ENCODE assay signal across 8 cellular contexts in the genomic region with DNA sequence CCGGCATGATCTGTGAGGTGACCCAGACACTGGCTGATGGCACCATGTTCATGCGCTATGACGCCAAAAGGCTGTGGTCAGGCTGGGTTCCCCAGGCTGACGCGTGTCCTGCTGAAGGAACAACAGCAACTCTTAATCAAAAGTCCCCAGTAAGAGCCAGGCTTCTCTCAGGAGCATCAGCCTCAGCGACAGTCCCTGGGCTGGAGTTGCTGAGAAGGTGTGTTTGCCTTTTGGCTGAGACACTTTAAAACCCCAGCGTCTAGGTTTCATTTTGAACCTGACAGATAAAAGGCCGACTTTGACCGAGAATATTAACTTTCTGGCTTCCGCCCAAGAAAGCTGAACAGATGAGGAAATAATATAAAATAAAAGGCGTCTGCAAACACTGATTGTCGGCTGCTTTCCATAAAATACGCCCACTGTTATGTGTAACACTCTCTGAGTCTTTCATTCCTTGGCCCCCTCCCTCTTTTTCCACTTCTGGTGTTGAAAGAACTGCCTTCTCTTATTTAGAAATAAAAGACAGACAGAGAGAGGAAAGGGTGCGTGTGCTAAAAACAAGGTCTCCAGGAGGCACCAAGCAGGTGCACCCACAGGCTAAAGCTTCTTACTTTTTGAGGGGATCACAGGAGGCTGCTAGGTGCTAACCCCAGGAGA.
DNase-seq lines count a peak whose midpoint lies in the region; ATAC-seq and TF ChIP-seq lines count a peak whose summit lies in the region.

No MANE protein-coding gene starts in this region.

- no peaks in the 10 kb centered on the region for H3K9me3 Mint-ChIP-seq in activated CD8-positive, alpha-beta memory T cell treated with anti-CD3 and anti-CD28 coated beads, Interleukin-2, amount 10 ng/mL, durations not matched to agents 7 days and 5 days (ENCODE audit: low read depth)
- H3K9me3 Mint-ChIP-seq in activated CD4-positive, alpha-beta T cell treated with anti-CD3 and anti-CD28 coated beads, Interleukin-2, amount 10 ng/mL, durations not matched to agents 7 days and 5 days, result no peaks in the 10 kb centered on the region

- H3K36me3 Mint-ChIP-seq in activated CD8-positive, alpha-beta memory T cell treated with anti-CD3 and anti-CD28 coated beads, Interleukin-2, amount 10 ng/mL, durations not matched to agents 7 days and 5 days, result peaks cover 3% of the 10 kb centered on the region
- no peaks in the 10 kb centered on the region for H3K36me3 Mint-ChIP-seq in activated CD4-positive, alpha-beta T cell treated with anti-CD3 and anti-CD28 coated beads, Interleukin-2, amount 10 ng/mL, durations not matched to agents 7 days and 5 days (ENCODE audit: low read depth)

- H3K4me3 Mint-ChIP-seq in activated CD8-positive, alpha-beta memory T cell treated with anti-CD3 and anti-CD28 coated beads, Interleukin-2, amount 10 ng/mL, durations not matched to agents 7 days and 5 days, result peak overlapping the region; percentile 28
- H3K4me3 Mint-ChIP-seq in activated CD4-positive, alpha-beta T cell treated with anti-CD3 and anti-CD28 coated beads, Interleukin-2, amount 10 ng/mL, durations not matched to agents 7 days and 5 days, result peak overlapping the region; percentile 36

- peak overlapping the region; percentile 31 for H3K27ac ChIP-seq in stomach smooth muscle (ENCODE audit: low read length)

- peaks cover 27% of the 10 kb centered on the region for H3K4me1 Mint-ChIP-seq in activated CD8-positive, alpha-beta memory T cell treated with anti-CD3 and anti-CD28 coated beads, Interleukin-2, amount 10 ng/mL, durations not matched to agents 7 days and 5 days
- peaks cover 21% of the 10 kb centered on the region for H3K4me1 Mint-ChIP-seq in activated CD4-positive, alpha-beta T cell treated with anti-CD3 and anti-CD28 coated beads, Interleukin-2, amount 10 ng/mL, durations not matched to agents 7 days and 5 days

- peak overlapping the region; percentile 13 to 15 for H3K9ac ChIP-seq in stomach smooth muscle (ENCODE audit: low read length in 2 of 2)

- peak overlapping the region; percentile 82 for H3K27ac Mint-ChIP-seq in activated CD8-positive, alpha-beta memory T cell treated with anti-CD3 and anti-CD28 coated beads, Interleukin-2, amount 10 ng/mL, durations not matched to agents 7 days and 5 days
- H3K27ac Mint-ChIP-seq in activated CD4-positive, alpha-beta T cell treated with anti-CD3 and anti-CD28 coated beads, Interleukin-2, amount 10 ng/mL, durations not matched to agents 7 days and 5 days, result peak overlapping the region; percentile 88

- H3K4me3 ChIP-seq in fibroblast of villous mesenchyme (ENCODE audit: low read depth, low read length), result no peak overlapping the region
- H3K4me3 ChIP-seq in stomach smooth muscle (ENCODE audit: low read length in 2 of 2), result peak overlapping the region; percentile 8 to 52

- DNase-seq in activated CD8-positive, alpha-beta memory T cell treated with anti-CD3 and anti-CD28 coated beads, Interleukin-2, amount 10 ng/mL, durations not matched to agents 7 days and 5 days, result peak; percentile 63
- DNase-seq in activated CD8-positive, alpha-beta memory T cell treated with anti-CD3 and anti-CD28 coated beads for 24 hours, result no peak
- DNase-seq in activated CD4-positive, alpha-beta T cell treated with anti-CD3 and anti-CD28 coated beads, Interleukin-2, amount 10 ng/mL, durations not matched to agents 7 days and 5 days, result peak; percentile 27
- DNase-seq in fibroblast of villous mesenchyme (ENCODE audit: low read depth), result peak; percentile 7
- DNase-seq in GM20000 (ENCODE audit: low spot score), result no peak

- CTCF ChIA-PET in activated CD8-positive, alpha-beta memory T cell treated with anti-CD3 and anti-CD28 coated beads, Interleukin-2, amount 10 ng/mL, durations not matched to agents 7 days and 5 days (lab: Charles Lee), result no interaction called here
- CTCF ChIA-PET in activated CD4-positive, alpha-beta T cell treated with anti-CD3 and anti-CD28 coated beads, Interleukin-2, amount 10 ng/mL, durations not matched to agents 7 days and 5 days (lab: Charles Lee), result interaction anchor here (1.2 to 2.4 kb wide), 2 partner anchors 12 to 23 kb away, joined by 3 to 6 read pairs; no protein-coding TSS in a partner anchor

- H3K4me1 ChIP-seq in stomach smooth muscle (ENCODE audit: control insufficient read depth, insufficient read depth, low read length), result peaks cover 5% of the 10 kb centered on the region

- POLR2A ChIA-PET in activated CD4-positive, alpha-beta T cell treated with anti-CD3 and anti-CD28 coated beads, Interleukin-2, amount 10 ng/mL, durations not matched to agents 7 days and 5 days (lab: Charles Lee), result no interaction called here

- peaks cover 0 to 10% of the 10 kb centered on the region in 2 donors for H3K27me3 ChIP-seq in stomach smooth muscle (ENCODE audit: control insufficient read depth in 1 of 2, insufficient read depth in 2 of 2, low read length in 2 of 2)

- no peaks in the 10 kb centered on the region for H3K9me3 ChIP-seq in stomach smooth muscle (ENCODE audit: control insufficient read depth in 2 of 2, low read length in 2 of 2)

- TF ChIP-seq CTCF in fibroblast of villous mesenchyme (IDR thresholded peaks at IDR 0.05; ENCODE audit: insufficient read depth, low read depth, low read length) (no peak), GM20000 (IDR thresholded peaks at IDR 0.05; ENCODE audit: extremely low read depth, missing control alignments) (no peak)

- no peaks in the 10 kb centered on the region for H3K36me3 ChIP-seq in stomach smooth muscle (ENCODE audit: control insufficient read depth in 2 of 2, insufficient read depth in 2 of 2, low read length in 2 of 2)

- peak; percentile 81 for ATAC-seq in activated CD8-positive, alpha-beta memory T cell treated with anti-CD3 and anti-CD28 coated beads, Interleukin-2, amount 10 ng/mL, durations not matched to agents 7 days and 5 days
- ATAC-seq in HG02884 (IDR thresholded peaks at IDR 0.05; ENCODE audit: unreplicated experiment) (no peak), HG02763 (IDR thresholded peaks at IDR 0.05; ENCODE audit: unreplicated experiment) (no peak)

- H3K27me3 Mint-ChIP-seq in activated CD8-positive, alpha-beta memory T cell treated with anti-CD3 and anti-CD28 coated beads, Interleukin-2, amount 10 ng/mL, durations not matched to agents 7 days and 5 days, result no peaks in the 10 kb centered on the region
- no peaks in the 10 kb centered on the region for H3K27me3 Mint-ChIP-seq in activated CD4-positive, alpha-beta T cell treated with anti-CD3 and anti-CD28 coated beads, Interleukin-2, amount 10 ng/mL, durations not matched to agents 7 days and 5 days

Comparison
In these comparisons a context has a peak if more than half of its experiments do, and no peak if none do; other contexts are left out.
1. DNase-seq: peak in activated CD8-positive, alpha-beta memory T cell treated with anti-CD3 and anti-CD28 coated beads, Interleukin-2, amount 10 ng/mL, durations not matched to agents 7 days and 5 days (single experiment), activated CD4-positive, alpha-beta T cell treated with anti-CD3 and anti-CD28 coated beads, Interleukin-2, amount 10 ng/mL, durations not matched to agents 7 days and 5 days (single experiment) and fibroblast of villous mesenchyme (single experiment); none in activated CD8-positive, alpha-beta memory T cell treated with anti-CD3 and anti-CD28 coated beads for 24 hours (single experiment) and GM20000 (single experiment).